In the genomic region with DNA sequence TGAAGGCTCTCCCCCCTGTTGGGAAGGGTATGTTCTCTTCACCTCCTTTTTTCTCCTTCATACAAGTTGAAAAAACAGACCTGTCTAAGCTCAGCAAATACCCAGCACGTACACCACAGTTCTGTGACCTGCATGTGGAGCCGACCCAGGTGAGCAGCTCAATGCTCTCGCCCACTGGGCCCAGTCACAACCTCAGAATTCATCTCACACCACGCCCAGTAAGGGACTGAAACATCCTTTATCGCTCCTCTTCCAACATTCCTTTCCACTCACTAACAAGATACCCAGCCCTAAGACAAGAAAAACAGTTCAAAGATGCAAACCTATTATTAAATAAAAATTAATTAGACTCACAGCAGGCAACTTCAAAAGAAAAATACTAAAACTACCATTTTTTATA, we compare ENCODE assay signal across 27 cellular contexts.
A peak's percentile ranks its signal among the peaks of the same experiment; 100 is the strongest.
DNase-seq lines count a peak whose midpoint lies in the region; ATAC-seq and TF ChIP-seq lines count a peak whose summit lies in the region.
"Had no signal": no experiment of that assay in that cellular context is flagged by ENCODE, and none has a peak within 500 bp of the region (broad histone marks: within the 10 kb centered on the region; RNA-seq: fewer than 3 reads in every experiment).

No MANE protein-coding gene starts in this region.

- H3K4me3 ChIP-seq in AG10803 (ENCODE audit: low read length) (no peak overlapping the region), Karpas-422 (ENCODE audit: low read length) (no peak overlapping the region)
- H3K4me3 ChIP-seq: A549, ascending aorta, coronary artery, SK-N-MC, upper lobe of left lung had no signal

- peak overlapping the region; percentile 59 for H3K27ac ChIP-seq in Karpas-422 (ENCODE audit: low read length)
- H3K27ac ChIP-seq: coronary artery, SK-N-MC had no signal

- no peak overlapping the region for H3K4me2 ChIP-seq in Karpas-422 (ENCODE audit: low read depth, low read length, poor library complexity, severe bottlenecking)
- H3K4me2 ChIP-seq: A549 had no signal

- H3K79me2 ChIP-seq in Karpas-422 (ENCODE audit: low read length): peaks cover 100% of the 10 kb centered on the region

- H3K9me3 ChIP-seq in Karpas-422 (ENCODE audit: low read length): no peaks in the 10 kb centered on the region
- H3K9me3 ChIP-seq: A549, ascending aorta, upper lobe of left lung had no signal

- H4K20me1 ChIP-seq in Karpas-422 (ENCODE audit: insufficient read depth, low read depth, low read length): peaks cover 5% of the 10 kb centered on the region; the same call in 1 of the 2 replicates

- ATAC-seq in esophagus mucosa (peak; percentile 44), omental fat pad (ENCODE audit: low FRiP score) (peak; percentile 56), HG02884 (IDR thresholded peaks at IDR 0.05; ENCODE audit: unreplicated experiment) (no peak), HG02885 (IDR thresholded peaks at IDR 0.05; ENCODE audit: poor library complexity, unreplicated experiment) (no peak)
- ATAC-seq: A549; activated T-cell treated with anti-CD3 and anti-CD28 coated beads, Interleukin-2, amount 50 U/mL, for 4 hours; naive thymus-derived CD8-positive, alpha-beta T cell; stimulated activated memory B cell treated with anti-CD40 and anti-IgM and Interleukin-4, amounts not matched to agents 10 μg/mL and 1 μg/mL and 100 μg/mL, for 72 hours had no signal

- DNase-seq in AG10803 (ENCODE audit: low read depth): peak; percentile 33
- no peak for DNase-seq in Karpas-422
- DNase-seq in omental fat pad (ENCODE audit: low spot score): no peak
- no peak for DNase-seq in H4 (ENCODE audit: low spot score)
- no peak for DNase-seq in HCEC 1CT
- DNase-seq: activated gamma-delta T cell treated with Interleukin-2 at 50 U/mL for 16 hours; activated T-cell treated with anti-CD3 and anti-CD28 coated beads, Interleukin-2, amount 50 U/mL, for 4 hours; CD4-positive, alpha-beta memory T cell; effector CD8-positive, alpha-beta T cell; head of caudate nucleus; kidney; naive thymus-derived CD8-positive, alpha-beta T cell; NCI-H1048; NCI-H1694; NCI-H446 treated with DMSO at 0.1 percent for 48 hours; nucleus accumbens; substantia nigra; T-helper 2 cell; upper lobe of left lung had no signal

- H3K36me3 ChIP-seq in Karpas-422 (ENCODE audit: insufficient read depth, low read length): peaks cover 11% of the 10 kb centered on the region; the same call in 1 of the 2 replicates
- H3K36me3 ChIP-seq: ascending aorta, upper lobe of left lung had no signal

- no peaks in the 10 kb centered on the region for H3K9me2 ChIP-seq in Karpas-422 (replicated peaks; ENCODE audit: insufficient read depth, low read length)

- H3K27me3 ChIP-seq in Karpas-422 (ENCODE audit: low read length): no peaks in the 10 kb centered on the region
- H3K27me3 ChIP-seq: ascending aorta, upper lobe of left lung had no signal

- H2AFZ ChIP-seq in Karpas-422 (ENCODE audit: low read length): no peak overlapping the region

- peaks cover 92% of the 10 kb centered on the region for H3K4me1 ChIP-seq in Karpas-422 (ENCODE audit: low read length)

- no peak for TF ChIP-seq CTCF in AG10803 (conservative IDR thresholded peaks at IDR 0.05; ENCODE audit: low read length)
- no peak for TF ChIP-seq CTCF in omental fat pad (IDR thresholded peaks at IDR 0.05)

- no peak overlapping the region for H3K9ac ChIP-seq in Karpas-422 (ENCODE audit: low read length)

Comparison
In these comparisons a context has a peak if more than half of its experiments do, and no peak if none do; other contexts are left out.
1. ATAC-seq: peak in esophagus mucosa (single experiment) and omental fat pad (single experiment); none in HG02884 (single experiment) and HG02885 (single experiment).